In the genomic region with DNA sequence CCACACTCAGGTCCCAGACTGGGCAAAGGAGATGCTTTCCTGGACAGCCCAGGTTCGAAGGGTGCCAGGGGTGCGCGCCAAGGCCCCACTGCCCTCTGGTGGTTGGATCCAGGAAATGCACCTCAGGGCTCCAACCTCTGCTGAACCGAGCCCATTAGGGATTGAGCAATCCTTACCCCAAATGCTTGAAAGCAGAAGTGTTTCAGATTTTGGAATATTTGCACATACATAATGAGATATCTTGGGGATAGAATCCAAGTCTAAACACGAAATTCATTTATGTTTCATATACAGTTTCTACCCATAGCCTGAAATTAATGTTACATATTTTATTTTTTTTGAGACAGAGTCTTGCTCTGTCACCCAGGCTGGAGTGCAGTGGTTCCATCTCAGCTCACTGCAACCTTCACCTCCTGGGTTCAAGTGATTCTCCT, we compare ENCODE assay signal across 8 cellular contexts. TPM values are rescaled to one million over a fixed set of nuclear protein-coding genes. Genes with fewer than 3 reads are reported as not detected.
DNase-seq lines count a peak whose midpoint lies in the region; ATAC-seq and TF ChIP-seq lines count a peak whose summit lies in the region.

No MANE protein-coding gene starts in this region.

- DNase-seq in GF-D8 (lab: John Stamatoyannopoulos, UW) (peak; percentile 57), MG63 (peak; percentile 65), Right ventricle myocardium superior (peak; percentile 85), psoas muscle (peak; percentile 75 to 86)
- DNase-seq in activated naive CD4-positive, alpha-beta T cell treated with anti-CD3 and anti-CD28 coated beads, Interleukin-2, amount 50 U/mL, for 16 hours, result peak; percentile 69

- H3K27me3 ChIP-seq in MG63 (no peaks in the 10 kb centered on the region), psoas muscle (ENCODE audit: insufficient read depth in 3 of 3, low read length in 2 of 3) (no peaks in the 10 kb centered on the region)

- H3K27ac ChIP-seq in psoas muscle, result no peak overlapping the region

- 1 to 3% (median 3%) methylated on average over 5 of the region's 5 CpGs for WGBS in psoas muscle, 3 donors

- TF ChIP-seq CTCF in psoas muscle (IDR thresholded peaks at IDR 0.05), result peak; percentile 95

- intact Hi-C loops in Right ventricle myocardium superior (cut with DNase I), result loop anchor here (2.0 to 5.0 kb wide), 2 partner anchors 53 to 100 kb away; no protein-coding TSS in a partner anchor
- intact Hi-C loops in psoas muscle (cut with DNase I), result loop anchor here (1.0 to 5.0 kb wide), 2 partner anchors 52 to 100 kb away; no protein-coding TSS in a partner anchor

- H3K9me3 ChIP-seq in MG63, result no peaks in the 10 kb centered on the region
- H3K9me3 ChIP-seq in psoas muscle, result no peaks in the 10 kb centered on the region

- H3K4me3 ChIP-seq in MG63 (no peak overlapping the region), psoas muscle (no peak overlapping the region)

- 0 out of 2 replicates have a peak, but pooled peaks cover 5% of the 10 kb centered on the region for H3K36me3 ChIP-seq in MG63
- peaks cover 0 to 4% of the 10 kb centered on the region in 2 donors for H3K36me3 ChIP-seq in psoas muscle (ENCODE audit: insufficient read depth in 1 of 2, low read depth in 1 of 2)

- H3K4me1 ChIP-seq in psoas muscle, result no peaks in the 10 kb centered on the region

- peak; percentile 86 for ATAC-seq in SK-N-SH treated with all-trans-retinoic acid at 6 μM for 48 hours
- ATAC-seq in Right ventricle myocardium superior (ENCODE audit: poor library complexity), result peak; percentile 71
- peak; percentile 83 to 91 (median 86) for ATAC-seq in psoas muscle
- no peak for ATAC-seq in HG03432 (IDR thresholded peaks at IDR 0.05; ENCODE audit: unreplicated experiment)
- no peak for ATAC-seq in GM18858 (IDR thresholded peaks at IDR 0.05; ENCODE audit: unreplicated experiment)

TF ChIP-seq in SK-N-SH treated with all-trans-retinoic acid at 6 μM for 48 hours, 23 proteins besides CTCF, POLR2A, EP300 and RAD21:
- TF ChIP-seq ZNF8 (CRISPR knock-in tag; IDR thresholded peaks at IDR 0.05), result no peak
- TF ChIP-seq RARB (CRISPR knock-in tag; IDR thresholded peaks at IDR 0.05), result no peak
- TF ChIP-seq CREB5 (CRISPR knock-in tag; IDR thresholded peaks at IDR 0.05; ENCODE audit: low read depth), result no peak
- TF ChIP-seq ZFP30 (CRISPR knock-in tag; IDR thresholded peaks at IDR 0.05), result no peak
- no peak for TF ChIP-seq TCF4 (CRISPR knock-in tag; IDR thresholded peaks at IDR 0.05; ENCODE audit: borderline replicate concordance)
- TF ChIP-seq CSRNP3 (CRISPR knock-in tag; IDR thresholded peaks at IDR 0.05), result no peak
- no peak for TF ChIP-seq GLIS3 (CRISPR knock-in tag; IDR thresholded peaks at IDR 0.05)
- TF ChIP-seq PPARA (CRISPR knock-in tag; IDR thresholded peaks at IDR 0.05; ENCODE audit: borderline replicate concordance), result no peak
- no peak for TF ChIP-seq ZNF565 (CRISPR knock-in tag; conservative IDR thresholded peaks at IDR 0.05; ENCODE audit: low read depth)
- TF ChIP-seq OSR1 (CRISPR knock-in tag; IDR thresholded peaks at IDR 0.05), result no peak
- TF ChIP-seq ZNF70 (CRISPR knock-in tag; IDR thresholded peaks at IDR 0.05), result no peak
- no peak for TF ChIP-seq ZC3H10 (CRISPR knock-in tag; IDR thresholded peaks at IDR 0.05)
- no peak for TF ChIP-seq TSHZ2 (CRISPR knock-in tag; IDR thresholded peaks at IDR 0.05)

RNA-seq across cellular contexts. Expression of gene SLC9A1, which starts 57.4 kb away (rescaled TPM):
- 2.9 and 23.6 TPM in 2 replicates for total RNA-seq in MG63 (2014; rRNA removed; shearing (Covaris generic); ENCODE audit: low replicate concordance)
- total RNA-seq in Right ventricle myocardium superior (17.6 TPM), psoas muscle (10 to 100 TPM in 1 of 4 donors, 1 to 10 TPM in 3; 5.2 to 14.3 (median 7.7) TPM)
- 10 to 100 TPM in 1 of 3 donors, 1 to 10 TPM in 2; 2.3 to 17.0 (median 3.8) TPM for polyA plus RNA-seq in psoas muscle

Comparison
In these comparisons a context has a peak if more than half of its experiments do, and no peak if none do; other contexts are left out.
1. ATAC-seq: peak in SK-N-SH treated with all-trans-retinoic acid at 6 μM for 48 hours (single experiment), Right ventricle myocardium superior (single experiment) and psoas muscle (4 of 4); none in HG03432 (single experiment) and GM18858 (single experiment).
2. Peak in every context shown above with its lines, with median percentiles within 50 percentile points of each other: DNase-seq.